Comparison of ENCODE assay signal across 1 cellular context in genomic region chr6:7593234-7593633, GRCh38.
TF ChIP-seq lines count a peak whose summit lies in the region.

No MANE protein-coding gene starts in this region.

TF ChIP-seq in HepG2, 621 proteins besides CTCF, POLR2A, EP300 and RAD21:
- no peak for TF ChIP-seq ZNF138 (CRISPR knock-in tag; IDR thresholded peaks at IDR 0.05; ENCODE audit: low read depth)
- peak; percentile 70; the same call in 1 of the 2 replicates for TF ChIP-seq ZKSCAN5 (CRISPR knock-in tag; IDR thresholded peaks at IDR 0.05)
